In the genomic region with DNA sequence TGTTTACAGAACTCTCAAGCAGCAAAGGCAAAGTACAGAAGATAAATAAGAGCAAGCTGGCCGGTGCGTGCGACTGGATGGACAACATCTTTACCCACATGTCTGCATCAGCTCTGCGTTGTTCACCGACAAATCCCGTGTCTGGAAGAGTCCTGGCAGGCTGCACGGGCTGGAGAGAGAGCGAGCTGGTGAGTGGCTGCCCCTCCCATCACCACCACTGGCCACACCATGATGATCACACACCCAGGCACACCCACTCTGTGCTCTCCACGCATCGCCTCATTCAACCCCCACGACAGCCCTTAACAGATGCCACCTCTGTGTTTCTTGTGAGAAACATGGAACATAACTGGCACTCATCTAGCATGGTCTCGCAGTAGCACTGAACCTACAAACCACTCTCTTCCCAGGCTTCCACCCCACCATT, we compare ENCODE assay signal across 10 cellular contexts. TPM values are rescaled to one million over a fixed set of nuclear protein-coding genes. Genes with fewer than 3 reads are reported as not detected.
DNase-seq lines count a peak whose midpoint lies in the region; ATAC-seq and TF ChIP-seq lines count a peak whose summit lies in the region.
"Had no signal": no experiment of that assay in that cellular context is flagged by ENCODE, and none has a peak within 500 bp of the region (broad histone marks: within the 10 kb centered on the region; RNA-seq: fewer than 3 reads in every experiment).

No MANE protein-coding gene starts in this region.

- intact Hi-C loops in IMR-90 (cut with micrococcal nuclease): loop anchor here (2.0 kb wide), 1 partner anchor 48 kb away; no protein-coding TSS in a partner anchor
- intact Hi-C loops in esophagus squamous epithelium (cut with DNase I): no loop called here
- intact Hi-C loops in naive thymus-derived CD4-positive, alpha-beta T cell (cut with micrococcal nuclease): no loop called here

- H3K23me2 ChIP-seq in H9 (ENCODE audit: insufficient read length, low read depth, low read length, poor library complexity, severe bottlenecking): no peaks in the 10 kb centered on the region

- TF ChIP-seq CTCF in IMR-90 (conservative IDR thresholded peaks at IDR 0.05; ENCODE audit: low read depth, low read length) (no peak), esophagus squamous epithelium (IDR thresholded peaks at IDR 0.05) (no peak), H9 (conservative IDR thresholded peaks at IDR 0.05) (no peak), GM10266 (IDR thresholded peaks at IDR 0.05; ENCODE audit: control insufficient read depth, insufficient read depth, low read depth, missing control alignments) (no peak)

- CTCF ChIA-PET in IMR-90 (lab: Yijun Ruan, JAX): no interaction called here
- CTCF ChIA-PET in naive thymus-derived CD4-positive, alpha-beta T cell (lab: Charles Lee): no interaction called here

- H4K8ac ChIP-seq in IMR-90 (ENCODE audit: low read depth in 2 of 2, low read length in 2 of 2): no peak overlapping the region
- H4K8ac ChIP-seq in H9 (replicated peaks; ENCODE audit: insufficient read length, low read depth, low read length): no peak overlapping the region

- H2BK20ac ChIP-seq in IMR-90 (ENCODE audit: low read depth, low read length): no peak overlapping the region
- no peak overlapping the region for H2BK20ac ChIP-seq in H9 (ENCODE audit: low read depth, low read length, poor library complexity, severe bottlenecking)

- peak overlapping the region; percentile 11 for H2BK5ac ChIP-seq in IMR-90 (ENCODE audit: low read depth, low read length, poor library complexity, severe bottlenecking)
- H2BK5ac ChIP-seq in H9 (ENCODE audit: insufficient read length, low read length): no peak overlapping the region

- peak overlapping the region; percentile 86 for H2AK5ac ChIP-seq in IMR-90 (ENCODE audit: low read depth, low read length)
- H2AK5ac ChIP-seq in H9 (ENCODE audit: insufficient read length, low read length): no peak overlapping the region

- dilution Hi-C loops in IMR-90 (cut with HindIII; ENCODE audit: low sequenced_read_pairs, unreplicated experiment): no loop called here

- no peak overlapping the region for H4K5ac ChIP-seq in IMR-90 (ENCODE audit: low read depth, low read length)
- H4K5ac ChIP-seq in H9 (ENCODE audit: insufficient read length, low read depth, low read length): no peak overlapping the region

- no peak overlapping the region for H2BK12ac ChIP-seq in H9 (ENCODE audit: insufficient read length, low read depth, low read length)

- DNase-seq in IMR-90 (peak; percentile 96), esophagus squamous epithelium (lab: John Stamatoyannopoulos, UW) (no peak), H9 (no peak), ureter (ENCODE audit: low spot score) (no peak), GM10266 (ENCODE audit: extremely low spot score) (no peak), SKM-1 (lab: John Stamatoyannopoulos, UW; ENCODE audit: unreplicated experiment) (no peak)
- no peak for DNase-seq in naive thymus-derived CD4-positive, alpha-beta T cell
- DNase-seq: NCI-H187 treated with DMSO at 0.1 percent for 48 hours had no signal

- peak overlapping the region; percentile 43 for H2AK9ac ChIP-seq in IMR-90 (replicated peaks; ENCODE audit: low read depth, low read length, poor library complexity)

- peak; percentile 96 for ATAC-seq in IMR-90 (ENCODE audit: low read depth)
- no peak for ATAC-seq in naive thymus-derived CD4-positive, alpha-beta T cell

- H3K79me2 ChIP-seq in H9 (ENCODE audit: insufficient read depth, low read length): peaks cover 74% of the 10 kb centered on the region

- 0 out of 2 replicates have a peak overlapping the region, but pooled peaks have one; percentile 20 for H3K23ac ChIP-seq in IMR-90 (ENCODE audit: low read depth, low read length)
- no peak overlapping the region for H3K23ac ChIP-seq in H9 (ENCODE audit: insufficient read length, low read depth, low read length)

- no peak overlapping the region for H3T11ph ChIP-seq in H9 (ENCODE audit: low read length)

- TF ChIP-seq RAD21 in IMR-90 (IDR thresholded peaks at IDR 0.05; ENCODE audit: low read length): no peak

- peaks cover 0 to 11% (median 0%) of the 10 kb centered on the region in 11 experiments; a peak in 7 of 22 replicates for H3K9me3 ChIP-seq in BLaER1 treated with 17β-estradiol and CSF1 and Interleukin-3, amounts not matched to agents 10 nM and 100 nM (replicated peaks in 1 of 11)
- no peaks in the 10 kb centered on the region for H3K9me3 ChIP-seq in IMR-90 (ENCODE audit: control insufficient read depth, insufficient read depth, low read length)
- H3K9me3 ChIP-seq in esophagus squamous epithelium: no peaks in the 10 kb centered on the region
- H3K9me3 ChIP-seq in naive thymus-derived CD4-positive, alpha-beta T cell (ENCODE audit: control insufficient read depth in 2 of 3, low read length in 3 of 3): no peaks in the 10 kb centered on the region
- no peaks in the 10 kb centered on the region for H3K9me3 ChIP-seq in H9 (ENCODE audit: control insufficient read depth, low read depth, low read length)

- H2AFZ ChIP-seq in IMR-90 (replicated peaks; ENCODE audit: low read length, poor library complexity): no peak overlapping the region
- H2AFZ ChIP-seq in H9 (ENCODE audit: low read length): no peak overlapping the region

- no peak overlapping the region for H3K27ac Mint-ChIP-seq in naive thymus-derived CD4-positive, alpha-beta T cell
- no peak overlapping the region; a peak in 1 of 7 replicates for H3K27ac Mint-ChIP-seq in H9
- H3K27ac Mint-ChIP-seq: T-helper 1 cell treated with Interleukin-12 subunit alpha and Interleukin-12 subunit beta and Interleukin-4 antibody, amounts not matched to agents 30 μg/mL and 1 μg/mL, for 36 hours had no signal

- H3K56ac ChIP-seq in IMR-90 (ENCODE audit: extremely low read depth, insufficient read depth, low read length) (no peak overlapping the region), H9 (ENCODE audit: insufficient read length, low read depth, low read length) (no peak overlapping the region)

- in situ Hi-C loops in IMR-90 (cut with MboI; ENCODE audit: low sequenced_read_pairs): no loop called here

- peaks cover 0 to 13% (median 10%) of the 10 kb centered on the region in 5 donors for H3K36me3 Mint-ChIP-seq in naive thymus-derived CD4-positive, alpha-beta T cell
- peaks cover 9 to 19% (median 11%) of the 10 kb centered on the region in 3 experiments for H3K36me3 Mint-ChIP-seq in H9 (ENCODE audit: insufficient read depth in 1 of 3, low read depth in 3 of 3)

- H4K91ac ChIP-seq in IMR-90 (ENCODE audit: insufficient read depth, low read depth, low read length): no peak overlapping the region
- no peak overlapping the region for H4K91ac ChIP-seq in H9 (ENCODE audit: insufficient read length, low read depth, low read length)

- H3K27me3 ChIP-seq in BLaER1 treated with 17β-estradiol and CSF1 and Interleukin-3, amounts not matched to agents 10 nM and 100 nM: no peaks in the 10 kb centered on the region
- H3K27me3 ChIP-seq in IMR-90 (ENCODE audit: control insufficient read depth, insufficient read depth, low read length): no peaks in the 10 kb centered on the region
- H3K27me3 ChIP-seq in esophagus squamous epithelium: no peaks in the 10 kb centered on the region
- H3K27me3 ChIP-seq in naive thymus-derived CD4-positive, alpha-beta T cell (ENCODE audit: control insufficient read depth in 2 of 2, insufficient read depth in 2 of 2, low read length in 2 of 2): no peaks in the 10 kb centered on the region
- no peaks in the 10 kb centered on the region for H3K27me3 ChIP-seq in H9 (ENCODE audit: insufficient read depth, low read length)

- peak overlapping the region in 2 of 11 experiments; percentile 1 to 28; a peak in 2 of 22 replicates for H3K27ac ChIP-seq in BLaER1 treated with 17β-estradiol and CSF1 and Interleukin-3, amounts not matched to agents 10 nM and 100 nM
- H3K27ac ChIP-seq in IMR-90 (ENCODE audit: insufficient read depth, low read length): peak overlapping the region; percentile 27; the same call in 1 of the 2 replicates
- H3K27ac ChIP-seq in esophagus squamous epithelium: peak overlapping the region; percentile 39 to 69 (median 66)
- peak overlapping the region; percentile 27 for H3K27ac ChIP-seq in naive thymus-derived CD4-positive, alpha-beta T cell (ENCODE audit: low read depth, low read length)
- H3K27ac ChIP-seq in H9 (ENCODE audit: insufficient read length, low read depth, low read length): no peak overlapping the region

- peaks cover 0 to 6% (median 0%) of the 10 kb centered on the region in 11 donors for H3K9me3 Mint-ChIP-seq in naive thymus-derived CD4-positive, alpha-beta T cell
- H3K9me3 Mint-ChIP-seq in H9: peaks cover 3 to 6% of the 10 kb centered on the region in 2 experiments; a peak in 2 of 5 replicates
- H3K9me3 Mint-ChIP-seq: T-helper 1 cell treated with Interleukin-12 subunit alpha and Interleukin-12 subunit beta and Interleukin-4 antibody, amounts not matched to agents 30 μg/mL and 1 μg/mL, for 36 hours had no signal

- POLR2A ChIA-PET in IMR-90 (lab: Charles Lee; ENCODE audit: unreplicated experiment): interaction anchor here (0.7 kb wide), 1 partner anchor 73 kb away, joined by 8 read pairs; no protein-coding TSS in a partner anchor
- POLR2A ChIA-PET in naive thymus-derived CD4-positive, alpha-beta T cell (lab: Charles Lee): no interaction called here

- no peak overlapping the region for H3K9ac ChIP-seq in BLaER1 treated with 17β-estradiol and CSF1 and Interleukin-3, amounts not matched to agents 10 nM and 100 nM
- no peak overlapping the region for H3K9ac ChIP-seq in IMR-90 (ENCODE audit: low read depth, low read length)
- H3K9ac ChIP-seq in H9 (ENCODE audit: extremely low read depth, insufficient read length, low read length): no peak overlapping the region

- H3K36me3 ChIP-seq in BLaER1 treated with 17β-estradiol and CSF1 and Interleukin-3, amounts not matched to agents 10 nM and 100 nM: peaks cover 12 to 71% (median 48%) of the 10 kb centered on the region in 11 experiments
- H3K36me3 ChIP-seq in IMR-90 (ENCODE audit: control insufficient read depth, insufficient read depth, low read length): no peaks in the 10 kb centered on the region; the same call in none of the 2 replicates
- peaks cover 0 to 8% (median 0%) of the 10 kb centered on the region in 3 donors for H3K36me3 ChIP-seq in esophagus squamous epithelium
- H3K36me3 ChIP-seq in naive thymus-derived CD4-positive, alpha-beta T cell (ENCODE audit: control insufficient read depth in 2 of 3, insufficient read depth in 3 of 3, low read length in 3 of 3): peaks cover 0 to 8% (median 0%) of the 10 kb centered on the region in 3 experiments

- H3K4me1 Mint-ChIP-seq in naive thymus-derived CD4-positive, alpha-beta T cell: peaks cover 12 to 41% (median 17%) of the 10 kb centered on the region in 7 donors
- H3K4me1 Mint-ChIP-seq in H9: peaks cover 27% of the 10 kb centered on the region in 2 experiments

- H3K4me2 ChIP-seq in BLaER1 treated with 17β-estradiol and CSF1 and Interleukin-3, amounts not matched to agents 10 nM and 100 nM: peak overlapping the region; percentile 30 to 77 (median 59)
- H3K4me2 ChIP-seq in IMR-90 (ENCODE audit: low read depth, low read length) (peak overlapping the region; percentile 87), H9 (ENCODE audit: insufficient read depth, insufficient read length, low read length) (no peak overlapping the region)

- H3K4me3 Mint-ChIP-seq in naive thymus-derived CD4-positive, alpha-beta T cell: no peak overlapping the region
- H3K4me3 Mint-ChIP-seq in H9: no peak overlapping the region
- H3K4me3 Mint-ChIP-seq: T-helper 1 cell treated with Interleukin-12 subunit alpha and Interleukin-12 subunit beta and Interleukin-4 antibody, amounts not matched to agents 30 μg/mL and 1 μg/mL, for 36 hours had no signal

- H3K14ac ChIP-seq in IMR-90 (replicated peaks; ENCODE audit: low read depth, low read length): peak overlapping the region; percentile 0; the same call in 1 of the 2 replicates
- H3K14ac ChIP-seq in H9 (ENCODE audit: insufficient read depth, low read length): no peak overlapping the region

- H4K20me1 ChIP-seq in BLaER1 treated with 17β-estradiol and CSF1 and Interleukin-3, amounts not matched to agents 10 nM and 100 nM: peaks cover 88 to 91% (median 89%) of the 10 kb centered on the region in 11 experiments
- peaks cover 88% of the 10 kb centered on the region for H4K20me1 ChIP-seq in IMR-90 (ENCODE audit: insufficient read depth, low read length)
- peaks cover 3% of the 10 kb centered on the region for H4K20me1 ChIP-seq in H9 (ENCODE audit: control insufficient read depth, insufficient read depth, insufficient read length)

- peaks cover 50% of the 10 kb centered on the region for H3K9me1 ChIP-seq in IMR-90 (ENCODE audit: insufficient read depth, low read length)

- H3K18ac ChIP-seq in IMR-90 (ENCODE audit: low read depth, low read length): no peak overlapping the region; the same call in 1 of the 2 replicates
- H3K18ac ChIP-seq in H9 (ENCODE audit: insufficient read length, low read depth, low read length): no peak overlapping the region

- H3K4ac ChIP-seq in IMR-90 (ENCODE audit: low read depth, low read length) (peak overlapping the region; percentile 6; the same call in 1 of the 2 replicates), H9 (ENCODE audit: low read depth, low read length) (no peak overlapping the region)

- H2BK120ac ChIP-seq in IMR-90 (ENCODE audit: low read depth, low read length): no peak overlapping the region
- no peak overlapping the region for H2BK120ac ChIP-seq in H9 (ENCODE audit: low read depth, low read length, poor library complexity, severe bottlenecking)

- peaks cover 73 to 86% (median 82%) of the 10 kb centered on the region in 10 experiments for H3K4me1 ChIP-seq in BLaER1 treated with 17β-estradiol and CSF1 and Interleukin-3, amounts not matched to agents 10 nM and 100 nM
- H3K4me1 ChIP-seq in IMR-90 (ENCODE audit: control insufficient read depth, insufficient read depth, low read length): peaks cover 25% of the 10 kb centered on the region
- peaks cover 26 to 68% (median 34%) of the 10 kb centered on the region in 3 donors for H3K4me1 ChIP-seq in esophagus squamous epithelium
- H3K4me1 ChIP-seq in naive thymus-derived CD4-positive, alpha-beta T cell (ENCODE audit: control insufficient read depth in 2 of 2, insufficient read depth in 2 of 2, low read length in 2 of 2): peaks cover 66 to 67% of the 10 kb centered on the region in 2 donors
- peaks cover 6% of the 10 kb centered on the region for H3K4me1 ChIP-seq in H9 (ENCODE audit: insufficient read depth, low read length)

- H3K27me3 Mint-ChIP-seq in naive thymus-derived CD4-positive, alpha-beta T cell: no peaks in the 10 kb centered on the region
- H3K27me3 Mint-ChIP-seq in H9 (ENCODE audit: low read depth): no peaks in the 10 kb centered on the region

- no peak overlapping the region for H2BK15ac ChIP-seq in IMR-90 (ENCODE audit: low read depth, low read length)
- H2BK15ac ChIP-seq in H9 (ENCODE audit: low read depth, low read length): no peak overlapping the region

- BruUV-seq in IMR-90 (replicated peaks; lab: Mats Ljungman, UMichigan): no TSS peak

- no peak; the same call in 1 of the 2 replicates for TF ChIP-seq POLR2A in IMR-90 (IDR thresholded peaks at IDR 0.05; ENCODE audit: low read depth, low read length)
- TF ChIP-seq POLR2A in esophagus squamous epithelium (IDR thresholded peaks at IDR 0.05): no peak

- 0% methylated on average over 3 of the region's 12 CpGs; no CpG with 5 or more reads in 1 of the 2 experiments for WGBS in IMR-90 (ENCODE audit: extremely low coverage in 2 of 2, insufficient read length in 1 of 2), 2 experiments
- WGBS in esophagus squamous epithelium, 2 donors: 35 to 48% methylated on average over 12 of the region's 12 CpGs
- no CpG with 5 or more reads among the region's 12 CpGs for whole genome bisulfite sequencing in H9 (ENCODE audit: extremely low coverage, insufficient read length, low lambda C conversion rate)

- no peak overlapping the region for H3K4me3 ChIP-seq in BLaER1 treated with 17β-estradiol and CSF1 and Interleukin-3, amounts not matched to agents 10 nM and 100 nM
- peak overlapping the region; percentile 11; the same call in 1 of the 2 replicates for H3K4me3 ChIP-seq in IMR-90 (ENCODE audit: insufficient read depth, low read depth, low read length)
- H3K4me3 ChIP-seq in esophagus squamous epithelium: no peak overlapping the region
- H3K4me3 ChIP-seq in naive thymus-derived CD4-positive, alpha-beta T cell (ENCODE audit: low read length): no peak overlapping the region

- peaks cover 3 to 79% of the 10 kb centered on the region in 2 experiments; a peak in 3 of 4 replicates for H3K79me1 ChIP-seq in IMR-90 (ENCODE audit: low read depth in 1 of 2, low read length in 2 of 2)
- peaks cover 2% of the 10 kb centered on the region for H3K79me1 ChIP-seq in H9 (ENCODE audit: insufficient read depth, low read depth, low read length, poor library complexity, severe bottlenecking)

RNA-seq across cellular contexts. Expression of a gene that starts 59.2 kb away (rescaled TPM):
- 28.1 and 46.8 TPM in 2 replicates for total RNA-seq in IMR-90 (2012; rRNA removed)
- polyA plus RNA-seq in IMR-90 (2012; rRNA removed): 67.8 and 71.9 TPM in 2 replicates
- polyA plus RNA-seq in IMR-90 (2012; cell fraction: cytosol; rRNA removed): 50.6 and 79.2 TPM in 2 replicates
- polyA plus RNA-seq in IMR-90 (2012; cell fraction: nucleus; rRNA removed; ENCODE audit: low replicate concordance): 174 and 231 TPM in 2 replicates
- total RNA-seq in esophagus squamous epithelium: 10 to 100 TPM; 51.0 to 72.7 (median 66.9) TPM
- 100 to 1,000 TPM; 178 to 254 (median 240) TPM for total RNA-seq in naive thymus-derived CD4-positive, alpha-beta T cell
- 10 to 100 TPM in 1 of 2 donors, 1 to 10 TPM in 1; 8.7 to 28.4 TPM for polyA plus RNA-seq in naive thymus-derived CD4-positive, alpha-beta T cell
- total RNA-seq in H9 (2021): 178 and 181 TPM in 2 replicates
- total RNA-seq in ureter: 258 TPM
